In genomic region chr13:71876648-71877279, GRCh38 we compare ENCODE assay signal across 24 cellular contexts. TPM values are rescaled to one million over a fixed set of nuclear protein-coding genes. Genes with fewer than 3 reads are reported as not detected.
A peak's percentile ranks its signal among the peaks of the same experiment; 100 is the strongest.
DNase-seq lines count a peak whose midpoint lies in the region; ATAC-seq, FAIRE-seq and TF ChIP-seq lines count a peak whose summit lies in the region.
"Had no signal": no experiment of that assay in that cellular context is flagged by ENCODE, and none has a peak within 500 bp of the region (broad histone marks: within the 10 kb centered on the region; RNA-seq: fewer than 3 reads in every experiment).

No MANE protein-coding gene starts in this region.

- no peak for TF ChIP-seq POLR2A in GM12878 (IDR thresholded peaks at IDR 0.05; ENCODE audit: low read depth, low read length)

- 0 out of 2 replicates have a peak overlapping the region, but pooled peaks have one; percentile 35 for H3K4me2 ChIP-seq in GM12878 (ENCODE audit: control insufficient read depth, insufficient read depth)

- peak overlapping the region; percentile 12; the same call in 1 of the 2 replicates for H3K4me3 ChIP-seq in HUES48 (ENCODE audit: low read depth, low read length)
- no peak overlapping the region for H3K4me3 ChIP-seq in GM12878
- peak overlapping the region; percentile 42 for H3K4me3 ChIP-seq in neuron (ENCODE audit: low read length)
- H3K4me3 ChIP-seq: coronary artery, sigmoid colon, thyroid gland had no signal

- no TSS peak for BruUV-seq in GM12878 (replicated peaks; lab: Mats Ljungman, UMichigan)

- RAD21 ChIA-PET in GM12878 (lab: Charles Lee; ENCODE audit: unreplicated experiment) = no interaction called here

- H3K27ac ChIP-seq in HUES48 (ENCODE audit: low read depth, low read length) (peak overlapping the region; percentile 92), GM12878 (ENCODE audit: control insufficient read depth, insufficient read depth) (0 out of 2 replicates have a peak overlapping the region, but pooled peaks have one; percentile 22)
- H3K27ac ChIP-seq: coronary artery, parathyroid adenoma, sigmoid colon, thyroid gland had no signal

- intact Hi-C loops in GM12878 (cut with micrococcal nuclease; ENCODE audit: unreplicated experiment) = loop anchor here (10.0 kb wide), 1 partner anchor 552 kb away; no protein-coding TSS in a partner anchor

- H2AFZ ChIP-seq in GM12878 (ENCODE audit: control insufficient read depth, low read depth, low read length) (peak overlapping the region; percentile 42), neuron (ENCODE audit: low read depth, low read length) (peak overlapping the region; percentile 8)
- H2AFZ ChIP-seq: parathyroid adenoma had no signal

- no peak for FAIRE-seq in GM12878 (lab: Jason Lieb, UNC)
- FAIRE-seq: endothelial cell of umbilical vein had no signal

- in situ Hi-C loops in GM12878 (cut with MboI) = loop anchor here (10.0 kb wide), 1 partner anchor 582 kb away; no protein-coding TSS in a partner anchor

- H3K4me1 ChIP-seq in HUES48 (ENCODE audit: control insufficient read depth, insufficient read depth, low read length) (peaks cover 52% of the 10 kb centered on the region), GM12878 (ENCODE audit: control insufficient read depth, insufficient read depth, low read length) (peaks cover 7% of the 10 kb centered on the region; the same call in 1 of the 2 replicates), neuron (ENCODE audit: insufficient read depth, low read length) (peaks cover 23% of the 10 kb centered on the region)
- H3K4me1 ChIP-seq: parathyroid adenoma, sigmoid colon had no signal

- H3K9me3 ChIP-seq in HUES48 (ENCODE audit: control insufficient read depth, insufficient read depth, low read length) (no peaks in the 10 kb centered on the region), GM12878 (replicated peaks; ENCODE audit: control insufficient read depth, insufficient read depth, low read length) (no peaks in the 10 kb centered on the region), neuron (ENCODE audit: low read length) (no peaks in the 10 kb centered on the region)
- H3K9me3 ChIP-seq: sigmoid colon, thyroid gland had no signal

- H3K9ac ChIP-seq in HUES48 (ENCODE audit: low read depth, low read length) (no peak overlapping the region), GM12878 (ENCODE audit: control insufficient read depth, insufficient read depth, low read length) (no peak overlapping the region)
- H3K9ac ChIP-seq: parathyroid adenoma had no signal

- H4K20me1 ChIP-seq in GM12878 (ENCODE audit: control insufficient read depth, insufficient read depth) = no peaks in the 10 kb centered on the region

- DNase-seq in GM12878 (ENCODE audit: low read depth, low spot score) (peak; percentile 9), AG20443 (ENCODE audit: low spot score) (no peak), iPS-NIHi7 (ENCODE audit: extremely low spot score) (no peak), AG08396 (ENCODE audit: low spot score) (no peak)
- DNase-seq: activated CD4-positive, alpha-beta T cell treated with anti-CD3 and anti-CD28 coated beads for 4 hours; activated CD8-positive, alpha-beta memory T cell treated with anti-CD3 and anti-CD28 coated beads, Interleukin-2, amount 10 ng/mL, durations not matched to agents 7 days and 5 days; kidney glomerular epithelial cell; mammary epithelial cell; naive B cell; NCI-H1694; NCI-H510A treated with DMSO at 0.1 percent for 48 hours; sigmoid colon; stimulated activated naive B cell treated with anti-CD40 and anti-IgM and Interleukin-4, amounts not matched to agents 10 μg/mL and 1 μg/mL and 100 μg/mL, for 72 hours; SW 1271; thyroid gland had no signal

- H3K27me3 ChIP-seq in HUES48 (ENCODE audit: control insufficient read depth, insufficient read depth, low read length) (no peaks in the 10 kb centered on the region), GM12878 (replicated peaks in 1 of 2; ENCODE audit: control insufficient read depth in 2 of 2, insufficient read depth in 2 of 2, low read length in 1 of 2) (no peaks in the 10 kb centered on the region), neuron (ENCODE audit: insufficient read depth, low read length) (no peaks in the 10 kb centered on the region)
- H3K27me3 ChIP-seq: sigmoid colon, thyroid gland had no signal

- SMC1A ChIA-PET in GM12878 (lab: Charles Lee; ENCODE audit: uncharacterized antibody, unreplicated experiment) = interaction anchor here (0.8 kb wide), 1 partner anchor 9 kb away, joined by 5 read pairs; the partner anchor contains the start of gene DACH1

- H3K36me3 ChIP-seq in HUES48 (ENCODE audit: control insufficient read depth, insufficient read depth, low read length) (no peaks in the 10 kb centered on the region), GM12878 (ENCODE audit: control insufficient read depth in 2 of 2, insufficient read depth in 2 of 2, low read length in 1 of 2) (no peaks in the 10 kb centered on the region), neuron (ENCODE audit: insufficient read depth, low read length) (no peaks in the 10 kb centered on the region)
- H3K36me3 ChIP-seq: sigmoid colon, thyroid gland had no signal

- POLR2A ChIA-PET in GM12878 (lab: Charles Lee) = no interaction called here

- TF ChIP-seq CTCF in GM12878 (IDR thresholded peaks at IDR 0.05 in 2 of 3, conservative IDR thresholded peaks at IDR 0.05 in 1 of 3; ENCODE audit: control insufficient read depth in 2 of 3, extremely low read depth in 1 of 3, insufficient read depth in 1 of 3, low read depth in 3 of 3, low read length in 3 of 3) = no peak

- CTCF ChIA-PET in GM12878 (lab: Yijun Ruan, JAX) = interaction anchor here (1.2 kb wide), 1 partner anchor 123 kb away, joined by 3 read pairs; no protein-coding TSS in a partner anchor

- TF ChIP-seq EP300 in GM12878 (IDR thresholded peaks at IDR 0.05; ENCODE audit: borderline replicate concordance in 1 of 2, control insufficient read depth in 1 of 2, low read depth in 2 of 2, low read length in 2 of 2) = no peak

- no peak for TF ChIP-seq RAD21 in GM12878 (IDR thresholded peaks at IDR 0.05; ENCODE audit: insufficient read depth, low read depth, low read length)

- ATAC-seq in GM19455 (IDR thresholded peaks at IDR 0.05; ENCODE audit: unreplicated experiment) = peak; percentile 38
- ATAC-seq in GM12878 = peak; percentile 69
- ATAC-seq: activated CD8-positive, alpha-beta memory T cell treated with anti-CD3 and anti-CD28 coated beads, Interleukin-2, amount 10 ng/mL, durations not matched to agents 7 days and 5 days; activated T-helper 17 cell treated with anti-CD3 and anti-CD28 coated beads, Interleukin-2, amount 50 U/mL, for 72 hours; Right ventricle myocardium inferior; stimulated activated naive B cell treated with anti-CD40 and anti-IgM and Interleukin-4, amounts not matched to agents 10 μg/mL and 1 μg/mL and 100 μg/mL, for 72 hours had no signal

- no peaks in the 10 kb centered on the region for H3K79me2 ChIP-seq in GM12878 (ENCODE audit: control insufficient read depth, insufficient read depth, low read length)

- WGBS in GM12878 (ENCODE audit: insufficient coverage, insufficient replicate concordance, low lambda C conversion rate, missing lambda C conversion rate) = 35% methylated on average over 2 of the region's 2 CpGs

TF ChIP-seq in GM12878, 131 proteins besides CTCF, POLR2A, EP300 and RAD21:
- 0 out of 2 replicates have a peak, but pooled peaks have one; percentile 10 for TF ChIP-seq YY1 (IDR thresholded peaks at IDR 0.05; ENCODE audit: low read depth, low read length)
- TF ChIP-seq NBN (IDR thresholded peaks at IDR 0.05) = no peak
- TF ChIP-seq RUNX3 (IDR thresholded peaks at IDR 0.05; ENCODE audit: low read length) = peak; percentile 32; the same call in 1 of the 2 replicates

RNA-seq across cellular contexts. Expression of gene DACH1, which starts 9.8 kb away (rescaled TPM):
- total RNA-seq in GM12878 (2013; cell fraction: nucleolus; rRNA removed) = not detected in 2 replicates
- total RNA-seq in GM12878 (2014; rRNA removed) (not detected in 2 replicates), GM12878 (2014; rRNA removed; fragmentation: Illumina TruSeq; extraction: Trizol) (not detected in 2 replicates), GM12878 (2021) (0.05 TPM in 1 of 2 replicates, not detected in the other)
- polyA plus RNA-seq in GM12878 (2011; ENCODE audit: low read depth) = not detected
- polyA plus RNA-seq in GM12878 (2011; rRNA removed) (not detected in 2 replicates), GM12878 (2014; fragmentation: Illumina TruSeq; extraction: Trizol) (not detected in 2 replicates), GM12878 (2014; fragmentation: Nextera tagmentation; extraction: Ambion mirVana) (not detected), GM12878 (2014; rRNA removed) (not detected in 2 replicates), GM12878 (2016; fragmentation: Nextera tagmentation; extraction: Ambion mirVana) (not detected)
- polyA plus RNA-seq in GM12878 (2011; cell fraction: cytosol; rRNA removed) = not detected in 2 replicates
- polyA plus RNA-seq in GM12878 (2011; cell fraction: nucleus; rRNA removed) = not detected in 2 replicates
- not detected in 2 replicates for polyA plus RNA-seq in GM12878 (2012)
- polyA minus RNA-seq in GM12878 (2011; rRNA and poly(A)+ RNA removed) = not detected in 2 replicates
- not detected in 2 replicates for polyA minus RNA-seq in GM12878 (2011; cell fraction: cytosol; rRNA and poly(A)+ RNA removed)
- polyA minus RNA-seq in GM12878 (2011; cell fraction: nucleus; rRNA and poly(A)+ RNA removed) = not detected in 2 replicates
- total RNA-seq: activated CD8-positive, alpha-beta memory T cell treated with anti-CD3 and anti-CD28 coated beads, Interleukin-2, amount 10 ng/mL, durations not matched to agents 7 days and 5 days; activated T-helper 17 cell treated with anti-CD3 and anti-CD28 coated beads, Interleukin-2, amount 50 U/mL, for 72 hours; LHCN-M2 had no signal
- polyA plus RNA-seq: mammary epithelial cell had no signal
